ENCODE assay signal across 8 cellular contexts in genomic region chr1:172818841-172819527, GRCh38.
A peak's percentile ranks its signal among the peaks of the same experiment; 100 is the strongest.
DNase-seq lines count a peak whose midpoint lies in the region; ATAC-seq, FAIRE-seq and TF ChIP-seq lines count a peak whose summit lies in the region.

No MANE protein-coding gene starts in this region.

- no peak for FAIRE-seq in kidney (lab: Jason Lieb, UNC)

- intact Hi-C loops in kidney (cut with DNase I), result loop anchor here (10.0 kb wide), 1 partner anchor 376 kb away; no protein-coding TSS in a partner anchor

- H3K9me3 ChIP-seq in mucosa of rectum (ENCODE audit: control insufficient read depth in 2 of 2, low read length in 2 of 2), result no peaks in the 10 kb centered on the region
- H3K9me3 ChIP-seq in kidney (ENCODE audit: control insufficient read depth in 1 of 2, low read length in 2 of 2), result no peaks in the 10 kb centered on the region

- POLR2A ChIA-PET in HEK293T (lab: Yijun Ruan, JAX), result no interaction called here

- peak; percentile 26 to 40 for DNase-seq in activated CD4-positive, alpha-beta T cell treated with anti-CD3 and anti-CD28 coated beads for 24 hours (ENCODE audit: low read depth in 2 of 2)
- no peak for DNase-seq in activated CD4-positive, alpha-beta T cell treated with anti-CD3 and anti-CD28 coated beads, Interleukin-2, amount 50 U/mL, for 1 hour
- DNase-seq in activated CD4-positive, alpha-beta T cell treated with anti-CD3 and anti-CD28 coated beads, Interleukin-2, amount 50 U/mL, for 4 hours, result peak; percentile 21 to 23
- DNase-seq in kidney (no peak), HEK293T (ENCODE audit: extremely low spot score) (no peak), islet precursor cell (no peak)

- ATAC-seq in HG03108 (IDR thresholded peaks at IDR 0.05; ENCODE audit: unreplicated experiment), result peak; percentile 88

- CTCF ChIA-PET in HEK293T (lab: Yijun Ruan, JAX), result no interaction called here

- TF ChIP-seq CTCF in kidney (IDR thresholded peaks at IDR 0.05; ENCODE audit: borderline replicate concordance, extremely low read depth, insufficient read depth), result no peak

- no peaks in the 10 kb centered on the region for H3K27me3 ChIP-seq in mucosa of rectum (ENCODE audit: control insufficient read depth in 2 of 2, insufficient read depth in 2 of 2, low read length in 2 of 2)

- H3K27ac ChIP-seq in mucosa of rectum (ENCODE audit: low read depth in 2 of 2, low read length in 2 of 2) (peak overlapping the region; percentile 41 to 60), kidney (ENCODE audit: low read depth in 2 of 2, low read length in 2 of 2) (no peak overlapping the region)

- H3K4me1 ChIP-seq in mucosa of rectum (ENCODE audit: control insufficient read depth in 2 of 2, insufficient read depth in 2 of 2, low read length in 2 of 2) (peaks cover 2 to 3% of the 10 kb centered on the region in 2 donors), kidney (ENCODE audit: control insufficient read depth in 1 of 2, insufficient read depth in 1 of 2, low read depth in 1 of 2, low read length in 2 of 2) (no peaks in the 10 kb centered on the region)

- H3K9ac ChIP-seq in mucosa of rectum (ENCODE audit: low read depth in 1 of 2, low read length in 2 of 2), result no peak overlapping the region
- H3K9ac ChIP-seq in kidney (ENCODE audit: low read length in 2 of 2), result no peak overlapping the region

- H3K36me3 ChIP-seq in mucosa of rectum (ENCODE audit: control insufficient read depth in 2 of 2, insufficient read depth in 2 of 2, low read length in 2 of 2), result no peaks in the 10 kb centered on the region
- H3K36me3 ChIP-seq in kidney (ENCODE audit: control insufficient read depth in 1 of 2, insufficient read depth in 2 of 2, low read length in 2 of 2), result no peaks in the 10 kb centered on the region

- H3K4me3 ChIP-seq in mucosa of rectum (ENCODE audit: low read length in 2 of 2), result peak overlapping the region in 1 of 2 donors; percentile 2
- no peak overlapping the region for H3K4me3 ChIP-seq in kidney (ENCODE audit: low read length in 2 of 2)

TF ChIP-seq in HEK293T, 16 proteins besides CTCF, POLR2A, EP300 and RAD21:
- TF ChIP-seq ZNF384 (IDR thresholded peaks at IDR 0.05), result no peak
- TF ChIP-seq FOXM1 (IDR thresholded peaks at IDR 0.05; ENCODE audit: borderline replicate concordance), result no peak
- no peak for TF ChIP-seq CTBP1 (IDR thresholded peaks at IDR 0.05; ENCODE audit: borderline replicate concordance)
- no peak for TF ChIP-seq SP1 (IDR thresholded peaks at IDR 0.05)
- TF ChIP-seq LEF1 (IDR thresholded peaks at IDR 0.05; ENCODE audit: borderline replicate concordance), result no peak
- TF ChIP-seq BHLHE40 (IDR thresholded peaks at IDR 0.05; ENCODE audit: borderline replicate concordance), result no peak
- no peak for TF ChIP-seq TARDBP (IDR thresholded peaks at IDR 0.05)
- no peak for TF ChIP-seq FOXA1 (IDR thresholded peaks at IDR 0.05)
- TF ChIP-seq ELF4 (IDR thresholded peaks at IDR 0.05), result no peak
- no peak for TF ChIP-seq SUZ12 (IDR thresholded peaks at IDR 0.05)
- TF ChIP-seq, protein P1, sequence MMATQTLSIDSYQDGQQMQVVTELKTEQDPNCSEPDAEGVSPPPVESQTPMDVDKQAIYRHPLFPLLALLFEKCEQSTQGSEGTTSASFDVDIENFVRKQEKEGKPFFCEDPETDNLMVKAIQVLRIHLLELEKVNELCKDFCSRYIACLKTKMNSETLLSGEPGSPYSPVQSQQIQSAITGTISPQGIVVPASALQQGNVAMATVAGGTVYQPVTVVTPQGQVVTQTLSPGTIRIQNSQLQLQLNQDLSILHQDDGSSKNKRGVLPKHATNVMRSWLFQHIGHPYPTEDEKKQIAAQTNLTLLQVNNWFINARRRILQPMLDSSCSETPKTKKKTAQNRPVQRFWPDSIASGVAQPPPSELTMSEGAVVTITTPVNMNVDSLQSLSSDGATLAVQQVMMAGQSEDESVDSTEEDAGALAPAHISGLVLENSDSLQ (IDR thresholded peaks at IDR 0.05), result no peak
- no peak for TF ChIP-seq L3MBTL2 (conservative IDR thresholded peaks at IDR 0.05)
- no peak for TF ChIP-seq HDGF (IDR thresholded peaks at IDR 0.05; ENCODE audit: borderline replicate concordance)
- no peak for TF ChIP-seq NFRKB (IDR thresholded peaks at IDR 0.05)
- no peak for TF ChIP-seq ARNT (IDR thresholded peaks at IDR 0.05)
- TF ChIP-seq FOXK2 (IDR thresholded peaks at IDR 0.05), result no peak

Comparison
In these comparisons a context has a peak if more than half of its experiments do, and no peak if none do; other contexts are left out.
1. DNase-seq: peak in activated CD4-positive, alpha-beta T cell treated with anti-CD3 and anti-CD28 coated beads for 24 hours (2 of 2) and activated CD4-positive, alpha-beta T cell treated with anti-CD3 and anti-CD28 coated beads, Interleukin-2, amount 50 U/mL, for 4 hours (2 of 2); none in activated CD4-positive, alpha-beta T cell treated with anti-CD3 and anti-CD28 coated beads, Interleukin-2, amount 50 U/mL, for 1 hour (single experiment), kidney (single experiment), HEK293T (single experiment) and islet precursor cell (single experiment).
2. H3K27ac ChIP-seq: peak in mucosa of rectum (2 of 2); none in kidney (0 of 2).